16 cellular contexts compared by ENCODE assay signal in genomic region chr2:195932-196331, GRCh38.
A peak's percentile ranks its signal among the peaks of the same experiment; 100 is the strongest.
DNase-seq lines count a peak whose midpoint lies in the region; ATAC-seq and TF ChIP-seq lines count a peak whose summit lies in the region.
"Had no signal": no experiment of that assay in that cellular context is flagged by ENCODE, and none has a peak within 500 bp of the region (broad histone marks: within the 10 kb centered on the region; RNA-seq: fewer than 3 reads in every experiment).

No MANE protein-coding gene starts in this region.

- no peak for DNase-seq in activated naive CD4-positive, alpha-beta T cell treated with anti-CD3 and anti-CD28 coated beads for 36 hours
- no peak for DNase-seq in effector memory CD8-positive, alpha-beta T cell
- DNase-seq in neuronal stem cell (ENCODE audit: low spot score) (no peak), Ammon's horn (ENCODE audit: low spot score) (no peak), GDM1 (lab: John Stamatoyannopoulos, UW) (no peak)
- DNase-seq: 8988T; AML-193; Calu3; CD4-positive, CD25-positive, alpha-beta regulatory T cell; DMS 273 treated with DMSO at 0.1 percent for 48 hours; H7 had no signal

- ATAC-seq in effector memory CD8-positive, alpha-beta T cell (replicated peaks): no peak
- ATAC-seq in SK-N-SH treated with all-trans-retinoic acid at 6 μM for 48 hours: no peak
- ATAC-seq: GM23338 had no signal

- H3K4me3 ChIP-seq in neuronal stem cell (ENCODE audit: low read length in 2 of 2): no peak overlapping the region
- H3K4me3 ChIP-seq: BLaER1 treated with 17β-estradiol and CSF1 and Interleukin-3, amounts not matched to agents 10 nM and 100 nM; GM23338 had no signal

- no peak overlapping the region for H2BK15ac ChIP-seq in neuronal stem cell (ENCODE audit: low read length)

- intact Hi-C loops in activated naive CD4-positive, alpha-beta T cell treated with anti-CD3 and anti-CD28 coated beads for 36 hours (cut with micrococcal nuclease): no loop called here

- no peak overlapping the region for H2BK12ac ChIP-seq in neuronal stem cell (ENCODE audit: low read length)

- no peak overlapping the region for H3K14ac ChIP-seq in neuronal stem cell (ENCODE audit: low read length)

- H3K4me3 Mint-ChIP-seq in activated naive CD4-positive, alpha-beta T cell treated with anti-CD3 and anti-CD28 coated beads, Interleukin-2, amount 50 U/mL, for 24 hours: no peak overlapping the region
- H3K4me3 Mint-ChIP-seq in activated naive CD4-positive, alpha-beta T cell treated with anti-CD3 and anti-CD28 coated beads for 36 hours: no peak overlapping the region
- no peak overlapping the region for H3K4me3 Mint-ChIP-seq in effector memory CD8-positive, alpha-beta T cell
- H3K4me3 Mint-ChIP-seq: CD4-positive, CD25-positive, alpha-beta regulatory T cell; GM23338; IgD-negative memory B cell had no signal

- no CpG with 5 or more reads among the region's 7 CpGs for WGBS in neuronal stem cell (ENCODE audit: extremely low coverage in 2 of 2, insufficient read length in 2 of 2, insufficient replicate concordance in 1 of 2), 2 donors

- H3K4me2 ChIP-seq in neuronal stem cell (ENCODE audit: insufficient read depth, low read length, poor library complexity, severe bottlenecking): no peak overlapping the region
- H3K4me2 ChIP-seq: BLaER1 treated with 17β-estradiol and CSF1 and Interleukin-3, amounts not matched to agents 10 nM and 100 nM; GM23338 had no signal

- CTCF ChIA-PET in activated naive CD4-positive, alpha-beta T cell treated with anti-CD3 and anti-CD28 coated beads for 36 hours (lab: Charles Lee): no interaction called here

- H2AFZ ChIP-seq in neuronal stem cell (ENCODE audit: low read length): peak overlapping the region; percentile 45
- H2AFZ ChIP-seq: GM23338 had no signal

- no peak overlapping the region for H2BK120ac ChIP-seq in neuronal stem cell (ENCODE audit: low read depth, low read length)

- no peak overlapping the region for H4K8ac ChIP-seq in neuronal stem cell (ENCODE audit: low read depth, low read length)

- H3K4me1 ChIP-seq in neuronal stem cell (ENCODE audit: control insufficient read depth in 2 of 2, insufficient read depth in 1 of 2, low read depth in 1 of 2, low read length in 2 of 2): no peaks in the 10 kb centered on the region

- no peaks in the 10 kb centered on the region for H3K36me3 ChIP-seq in neuronal stem cell (replicated peaks in 1 of 2; ENCODE audit: control insufficient read depth in 2 of 2, insufficient read depth in 2 of 2, low read length in 2 of 2)
- H3K36me3 ChIP-seq: BLaER1 treated with 17β-estradiol and CSF1 and Interleukin-3, amounts not matched to agents 10 nM and 100 nM had no signal

- no peak overlapping the region for H2AK5ac ChIP-seq in neuronal stem cell (ENCODE audit: low read depth, low read length)

- no peaks in the 10 kb centered on the region for H3K9me3 ChIP-seq in neuronal stem cell (replicated peaks in 1 of 2; ENCODE audit: control insufficient read depth in 2 of 2, insufficient read depth in 1 of 2, low read depth in 1 of 2, low read length in 2 of 2)

- H3K27me3 ChIP-seq in neuronal stem cell (ENCODE audit: control insufficient read depth in 3 of 3, insufficient read depth in 3 of 3, low read depth in 1 of 3, low read length in 3 of 3): no peaks in the 10 kb centered on the region
- H3K27me3 ChIP-seq: BLaER1 treated with 17β-estradiol and CSF1 and Interleukin-3, amounts not matched to agents 10 nM and 100 nM had no signal

- no peak overlapping the region for H3K9ac ChIP-seq in neuronal stem cell (ENCODE audit: low read depth, low read length, poor library complexity)
- H3K9ac ChIP-seq: BLaER1 treated with 17β-estradiol and CSF1 and Interleukin-3, amounts not matched to agents 10 nM and 100 nM had no signal

- H3K27ac ChIP-seq in neuronal stem cell (replicated peaks; ENCODE audit: low read length): no peak overlapping the region
- H3K27ac ChIP-seq: BLaER1 treated with 17β-estradiol and CSF1 and Interleukin-3, amounts not matched to agents 10 nM and 100 nM had no signal

- H3K27ac Mint-ChIP-seq in activated naive CD4-positive, alpha-beta T cell treated with anti-CD3 and anti-CD28 coated beads, Interleukin-2, amount 50 U/mL, for 24 hours: peak overlapping the region; percentile 21
- H3K27ac Mint-ChIP-seq in activated naive CD4-positive, alpha-beta T cell treated with anti-CD3 and anti-CD28 coated beads for 36 hours: no peak overlapping the region
- peak overlapping the region; percentile 44 to 89 for H3K27ac Mint-ChIP-seq in effector memory CD8-positive, alpha-beta T cell
- H3K27ac Mint-ChIP-seq: GM23338 had no signal

- H3K4ac ChIP-seq in neuronal stem cell (ENCODE audit: low read length): no peak overlapping the region

- no peak overlapping the region for H3K23ac ChIP-seq in neuronal stem cell (ENCODE audit: low read depth, low read length, poor library complexity)

- H3K36me3 Mint-ChIP-seq in activated naive CD4-positive, alpha-beta T cell treated with anti-CD3 and anti-CD28 coated beads, Interleukin-2, amount 50 U/mL, for 24 hours: no peaks in the 10 kb centered on the region
- H3K36me3 Mint-ChIP-seq in activated naive CD4-positive, alpha-beta T cell treated with anti-CD3 and anti-CD28 coated beads for 36 hours (ENCODE audit: low read depth): no peaks in the 10 kb centered on the region
- no peaks in the 10 kb centered on the region for H3K36me3 Mint-ChIP-seq in effector memory CD8-positive, alpha-beta T cell (ENCODE audit: insufficient read depth)
- H3K36me3 Mint-ChIP-seq: CD4-positive, CD25-positive, alpha-beta regulatory T cell; IgD-negative memory B cell had no signal

- no peak overlapping the region for H4K91ac ChIP-seq in neuronal stem cell (ENCODE audit: low read depth, low read length, poor library complexity)

- H3K79me1 ChIP-seq in neuronal stem cell (ENCODE audit: low read depth, low read length): no peaks in the 10 kb centered on the region

- H3K4me1 Mint-ChIP-seq in activated naive CD4-positive, alpha-beta T cell treated with anti-CD3 and anti-CD28 coated beads, Interleukin-2, amount 50 U/mL, for 24 hours: no peaks in the 10 kb centered on the region
- H3K4me1 Mint-ChIP-seq in activated naive CD4-positive, alpha-beta T cell treated with anti-CD3 and anti-CD28 coated beads for 36 hours (ENCODE audit: low read depth): no peaks in the 10 kb centered on the region
- peaks cover 13 to 15% of the 10 kb centered on the region in 2 donors for H3K4me1 Mint-ChIP-seq in effector memory CD8-positive, alpha-beta T cell (ENCODE audit: low read depth in 2 of 2)
- H3K4me1 Mint-ChIP-seq: CD4-positive, CD25-positive, alpha-beta regulatory T cell; GM23338; IgD-negative memory B cell had no signal

- no peaks in the 10 kb centered on the region for H3K9me3 Mint-ChIP-seq in activated naive CD4-positive, alpha-beta T cell treated with anti-CD3 and anti-CD28 coated beads, Interleukin-2, amount 50 U/mL, for 24 hours
- H3K9me3 Mint-ChIP-seq in activated naive CD4-positive, alpha-beta T cell treated with anti-CD3 and anti-CD28 coated beads for 36 hours: no peaks in the 10 kb centered on the region
- no peaks in the 10 kb centered on the region for H3K9me3 Mint-ChIP-seq in effector memory CD8-positive, alpha-beta T cell
- H3K9me3 Mint-ChIP-seq: CD4-positive, CD25-positive, alpha-beta regulatory T cell; IgD-negative memory B cell had no signal

- H3K18ac ChIP-seq in neuronal stem cell (ENCODE audit: low read length): no peak overlapping the region

- no peaks in the 10 kb centered on the region for H3K27me3 Mint-ChIP-seq in activated naive CD4-positive, alpha-beta T cell treated with anti-CD3 and anti-CD28 coated beads, Interleukin-2, amount 50 U/mL, for 24 hours
- no peaks in the 10 kb centered on the region for H3K27me3 Mint-ChIP-seq in activated naive CD4-positive, alpha-beta T cell treated with anti-CD3 and anti-CD28 coated beads for 36 hours (ENCODE audit: low read depth)
- peaks cover 0 to 2% of the 10 kb centered on the region in 2 donors for H3K27me3 Mint-ChIP-seq in effector memory CD8-positive, alpha-beta T cell
- H3K27me3 Mint-ChIP-seq: CD4-positive, CD25-positive, alpha-beta regulatory T cell had no signal

- H2BK5ac ChIP-seq in neuronal stem cell (ENCODE audit: low read length): no peak overlapping the region

TF ChIP-seq in SK-N-SH treated with all-trans-retinoic acid at 6 μM for 48 hours, 23 proteins besides CTCF, POLR2A, EP300 and RAD21:
- TF ChIP-seq BACH2 (CRISPR knock-in tag; IDR thresholded peaks at IDR 0.05; ENCODE audit: borderline replicate concordance) (no peak), ZNF8 (CRISPR knock-in tag; IDR thresholded peaks at IDR 0.05) (no peak), ZNF565 (CRISPR knock-in tag; conservative IDR thresholded peaks at IDR 0.05; ENCODE audit: low read depth) (no peak), OSR1 (CRISPR knock-in tag; IDR thresholded peaks at IDR 0.05) (no peak), CSRNP3 (CRISPR knock-in tag; IDR thresholded peaks at IDR 0.05) (no peak), ZNF70 (CRISPR knock-in tag; IDR thresholded peaks at IDR 0.05) (no peak), ZFP30 (CRISPR knock-in tag; IDR thresholded peaks at IDR 0.05) (no peak), ARNTL (CRISPR knock-in tag; IDR thresholded peaks at IDR 0.05; ENCODE audit: borderline replicate concordance, low read depth) (no peak)
TF ChIP-seq in SK-N-SH treated with all-trans-retinoic acid at 6 μM for 48 hours: peak in this region for 0.
